ENCODE assay signal across 8 cellular contexts in the genomic region with DNA sequence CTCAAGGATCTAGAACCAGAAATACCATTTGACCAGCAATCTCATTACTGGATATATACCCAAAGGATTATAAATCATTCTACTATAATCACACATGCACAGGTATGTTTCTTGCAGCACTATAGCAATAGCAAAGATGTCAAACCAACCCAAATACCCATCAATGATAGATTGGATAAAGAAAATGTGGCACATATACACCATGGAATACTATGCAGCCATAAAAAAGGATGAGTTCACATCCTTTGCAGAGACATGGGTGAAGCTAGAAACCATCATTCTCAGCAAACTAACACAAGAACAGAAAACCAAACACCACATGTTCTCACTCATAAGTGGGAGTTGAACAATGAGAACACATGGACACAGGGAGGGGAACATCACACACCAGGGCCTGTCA. TPM values are rescaled to one million over a fixed set of nuclear protein-coding genes. Genes with fewer than 3 reads are reported as not detected.
DNase-seq lines count a peak whose midpoint lies in the region; ATAC-seq, FAIRE-seq and TF ChIP-seq lines count a peak whose summit lies in the region.
"Not testable (repeated sequence)": the region's sequence is repeated elsewhere in the genome, so short reads cannot be mapped to it uniquely, and the experiment has no call there.
"Had no signal": no experiment of that assay in that cellular context is flagged by ENCODE, and none has a peak within 500 bp of the region (broad histone marks: within the 10 kb centered on the region; RNA-seq: fewer than 3 reads in every experiment).

No MANE protein-coding gene starts in this region.

- not testable (repeated sequence) for TF ChIP-seq POLR2A in K562 (conservative IDR thresholded peaks at IDR 0.05)

- CTCF ChIA-PET in HEK293 (lab: Yijun Ruan, JAX) = interaction anchor here (0.7 to 1.1 kb wide), 3 partner anchors 22 to 559 kb away, joined by 3 read pairs; a partner anchor contains a TSS
- CTCF ChIA-PET in K562 (lab: Yijun Ruan, JAX; ENCODE audit: low intra/inter-chr PET ratio) = not testable (repeated sequence)

- H3K4me1 ChIP-seq in HEK293 (ENCODE audit: control insufficient read depth, insufficient read depth, low read length); K562 (replicated peaks in 1 of 2; ENCODE audit: control insufficient read depth in 2 of 2, insufficient read depth in 2 of 2, low read length in 2 of 2): not testable (repeated sequence)

- H3K27me3 ChIP-seq in K562 (ENCODE audit: control insufficient read depth in 2 of 2, insufficient read depth in 2 of 2, low read length in 2 of 2) = not testable (repeated sequence)

- not testable (repeated sequence) for H3K9me3 ChIP-seq in HEK293 (ENCODE audit: control insufficient read depth, insufficient read depth, low read depth, low read length); K562 (replicated peaks; ENCODE audit: control insufficient read depth, insufficient read depth, low read depth, low read length)

- in situ Hi-C loops in K562 (cut with MboI) = loop anchor here (5.0 to 25.0 kb wide), 3 partner anchors 257 to 820 kb away; no protein-coding TSS in a partner anchor

- not testable (repeated sequence) for H3K36me3 ChIP-seq in HEK293 (ENCODE audit: control insufficient read depth in 2 of 2, insufficient read depth in 1 of 2, low read length in 2 of 2); K562 (ENCODE audit: control insufficient read depth, insufficient read depth, low read length)

- H2AFZ ChIP-seq in K562 (ENCODE audit: low read depth, low read length) = not testable (repeated sequence)

- not testable (repeated sequence) for ATAC-seq in K562

- POLR2A ChIA-PET in HEK293 (lab: Yijun Ruan, JAX); K562 (lab: Yijun Ruan, JAX): not testable (repeated sequence)

- not testable (repeated sequence) for H4K20me1 ChIP-seq in K562 (replicated peaks; ENCODE audit: control insufficient read depth, insufficient read depth, low read length)

- H3K79me2 ChIP-seq in K562 (ENCODE audit: control insufficient read depth, insufficient read depth, low read length) = not testable (repeated sequence)

- intact Hi-C loops in K562 (cut with micrococcal nuclease) = loop anchor here (5.0 kb wide), 3 partner anchors 75 to 405 kb away; no protein-coding TSS in a partner anchor

- not testable (repeated sequence) for DNase-seq in K562 (ENCODE audit: extremely low read depth in 1 of 4, low spot score in 3 of 4)

- TF ChIP-seq CTCF in HEK293 (tag by site-specific recombination; IDR thresholded peaks at IDR 0.05); K562 (IDR thresholded peaks at IDR 0.05 in 2 of 3, conservative IDR thresholded peaks at IDR 0.05 in 1 of 3; ENCODE audit: insufficient read depth in 2 of 3, low read depth in 1 of 3, low read length in 3 of 3): not testable (repeated sequence)

- not testable (repeated sequence) for H3K4me3 ChIP-seq in HEK293 (ENCODE audit: low read depth, low read length); K562

- TF ChIP-seq RAD21 in K562 (CRISPR knock-in tag; conservative IDR thresholded peaks at IDR 0.05 in 1 of 2, IDR thresholded peaks at IDR 0.05 in 1 of 2) = not testable (repeated sequence)

- H3K9me1 ChIP-seq in K562 (ENCODE audit: control insufficient read depth, insufficient read depth, low read length) = not testable (repeated sequence)

- H3K9ac ChIP-seq in K562 (ENCODE audit: insufficient read depth in 1 of 2, low read depth in 2 of 2, low read length in 2 of 2) = not testable (repeated sequence)

- TF ChIP-seq EP300 in K562 (IDR thresholded peaks at IDR 0.05; ENCODE audit: low read length) = not testable (repeated sequence)

- not testable (repeated sequence) for FAIRE-seq in K562 (lab: Jason Lieb, UNC)

- not testable (repeated sequence) for H3K4me2 ChIP-seq in K562 (ENCODE audit: insufficient read depth, low read length)

- BruUV-seq in K562 (replicated peaks; lab: Mats Ljungman, UMichigan) = not testable (repeated sequence)

- H3K27ac ChIP-seq in HEK293 (ENCODE audit: extremely low read depth, low read depth, low read length); K562 (ENCODE audit: extremely low read depth, low read depth, low read length): not testable (repeated sequence)

TF ChIP-seq in HEK293, 187 proteins besides CTCF, POLR2A, EP300 and RAD21:
- peak; percentile 75 for TF ChIP-seq ZNF146 (tag by site-specific recombination; IDR thresholded peaks at IDR 0.05)

TF ChIP-seq in K562, 482 proteins besides CTCF, POLR2A, EP300 and RAD21:
- TF ChIP-seq MAZ (CRISPR knock-in tag; conservative IDR thresholded peaks at IDR 0.05 in 1 of 2, IDR thresholded peaks at IDR 0.05 in 1 of 2) (0 out of 4 replicates have a peak, but pooled peaks of 1 of the 2 experiments have one; percentile 17), KDM1A (IDR thresholded peaks at IDR 0.05) (peak; percentile 54 to 55; a peak in 3 of 4 replicates), BCOR (IDR thresholded peaks at IDR 0.05) (peak; percentile 86), SMARCA5 (IDR thresholded peaks at IDR 0.05) (0 out of 2 replicates have a peak, but pooled peaks have one; percentile 50), RBM25 (IDR thresholded peaks at IDR 0.05; ENCODE audit: low read depth, low read length, severe bottlenecking) (peak; percentile 63), ZNF146 (CRISPR knock-in tag; IDR thresholded peaks at IDR 0.05; ENCODE audit: unreplicated experiment) (peak; percentile 92)
- TF ChIP-seq, protein P1, sequence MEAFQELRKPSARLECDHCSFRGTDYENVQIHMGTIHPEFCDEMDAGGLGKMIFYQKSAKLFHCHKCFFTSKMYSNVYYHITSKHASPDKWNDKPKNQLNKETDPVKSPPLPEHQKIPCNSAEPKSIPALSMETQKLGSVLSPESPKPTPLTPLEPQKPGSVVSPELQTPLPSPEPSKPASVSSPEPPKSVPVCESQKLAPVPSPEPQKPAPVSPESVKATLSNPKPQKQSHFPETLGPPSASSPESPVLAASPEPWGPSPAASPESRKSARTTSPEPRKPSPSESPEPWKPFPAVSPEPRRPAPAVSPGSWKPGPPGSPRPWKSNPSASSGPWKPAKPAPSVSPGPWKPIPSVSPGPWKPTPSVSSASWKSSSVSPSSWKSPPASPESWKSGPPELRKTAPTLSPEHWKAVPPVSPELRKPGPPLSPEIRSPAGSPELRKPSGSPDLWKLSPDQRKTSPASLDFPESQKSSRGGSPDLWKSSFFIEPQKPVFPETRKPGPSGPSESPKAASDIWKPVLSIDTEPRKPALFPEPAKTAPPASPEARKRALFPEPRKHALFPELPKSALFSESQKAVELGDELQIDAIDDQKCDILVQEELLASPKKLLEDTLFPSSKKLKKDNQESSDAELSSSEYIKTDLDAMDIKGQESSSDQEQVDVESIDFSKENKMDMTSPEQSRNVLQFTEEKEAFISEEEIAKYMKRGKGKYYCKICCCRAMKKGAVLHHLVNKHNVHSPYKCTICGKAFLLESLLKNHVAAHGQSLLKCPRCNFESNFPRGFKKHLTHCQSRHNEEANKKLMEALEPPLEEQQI (IDR thresholded peaks at IDR 0.05) = peak; percentile 53; the same call in 1 of the 2 replicates

RNA-seq across cellular contexts. Expression of a gene that starts 25.7 kb away (rescaled TPM):
- total RNA-seq in K562 (2011; cell fraction: chromatin; rRNA removed; ENCODE audit: low replicate concordance) = 20.6 and 60.4 TPM in 2 replicates
- 15.3 and 17.2 TPM in 2 replicates for total RNA-seq in K562 (2011; cell fraction: nucleolus; rRNA removed)
- 39.8 and 80.6 TPM in 2 replicates for total RNA-seq in K562 (2011; cell fraction: nucleoplasm; rRNA removed)
- total RNA-seq in K562 (2014; rRNA removed) (26.7 and 38.1 TPM in 2 replicates), K562 (2014; rRNA removed; fragmentation: Illumina TruSeq; extraction: Trizol) (32.5 and 35.7 TPM in 2 replicates), K562 (2015; rRNA removed; fragmentation: Illumina TruSeq; extraction: Trizol) (24.0 and 26.6 TPM in 2 replicates), K562 (2021) (24.6 and 27.7 TPM in 2 replicates)
- polyA plus RNA-seq in K562 (2011; rRNA removed) (26.3 and 39.0 TPM in 2 replicates), K562 (2014; fragmentation: Illumina TruSeq; extraction: Trizol) (19.1 and 19.7 TPM in 2 replicates), K562 (2014; fragmentation: Nextera tagmentation; extraction: Ambion mirVana) (10 to 100 TPM; 10.0 to 13.7 TPM), K562 (2014; rRNA removed) (26.0 and 29.8 TPM in 2 replicates)
- polyA plus RNA-seq in K562 (2011; cell fraction: cytosol; rRNA removed) = 6.3 and 12.8 TPM in 2 replicates
- polyA plus RNA-seq in K562 (2011; cell fraction: nucleus; rRNA removed) = 24.4 and 28.3 TPM in 2 replicates
- polyA plus RNA-seq in K562 (2012) = 19.8 and 20.1 TPM in 2 replicates
- polyA minus RNA-seq in K562 (2011; rRNA and poly(A)+ RNA removed) = 26.0 and 28.5 TPM in 2 replicates
- 8.8 and 9.2 TPM in 2 replicates for polyA minus RNA-seq in K562 (2011; cell fraction: cytosol; rRNA and poly(A)+ RNA removed)
- 47.9 and 57.3 TPM in 2 replicates for polyA minus RNA-seq in K562 (2011; cell fraction: nucleus; rRNA and poly(A)+ RNA removed)

RNA-seq across cellular contexts. Expression of a gene that starts 33.2 kb away (rescaled TPM):
- total RNA-seq in K562 (2011; cell fraction: chromatin; rRNA removed; ENCODE audit: low replicate concordance) = 18.7 and 19.8 TPM in 2 replicates
- total RNA-seq in K562 (2011; cell fraction: nucleolus; rRNA removed) = 17.1 and 21.3 TPM in 2 replicates
- total RNA-seq in K562 (2011; cell fraction: nucleoplasm; rRNA removed) = 15.0 and 18.9 TPM in 2 replicates
- 8.1 and 10.8 TPM in 2 replicates for total RNA-seq in K562 (2014; rRNA removed)
- 4.8 and 5.6 TPM in 2 replicates for total RNA-seq in K562 (2014; rRNA removed; fragmentation: Illumina TruSeq; extraction: Trizol)
- total RNA-seq in K562 (2015; rRNA removed; fragmentation: Illumina TruSeq; extraction: Trizol) = 3.1 and 4.1 TPM in 2 replicates
- total RNA-seq in K562 (2021) = 8.5 and 12.5 TPM in 2 replicates
- polyA plus RNA-seq in K562 (2011; rRNA removed) = 1.2 and 3.5 TPM in 2 replicates
- 1.0 and 2.1 TPM in 2 replicates for polyA plus RNA-seq in K562 (2011; cell fraction: cytosol; rRNA removed)
- 6.5 and 27.0 TPM in 2 replicates for polyA plus RNA-seq in K562 (2011; cell fraction: nucleus; rRNA removed)
- 6.9 and 14.0 TPM in 2 replicates for polyA plus RNA-seq in K562 (2012)
- 3.5 and 4.7 TPM in 2 replicates for polyA plus RNA-seq in K562 (2014; fragmentation: Illumina TruSeq; extraction: Trizol)
- 1 to 10 TPM; 2.3 to 2.5 TPM for polyA plus RNA-seq in K562 (2014; fragmentation: Nextera tagmentation; extraction: Ambion mirVana)
- 9.4 and 10.9 TPM in 2 replicates for polyA plus RNA-seq in K562 (2014; rRNA removed)
- polyA minus RNA-seq in K562 (2011; rRNA and poly(A)+ RNA removed) = 1.7 and 5.4 TPM in 2 replicates
- polyA minus RNA-seq in K562 (2011; cell fraction: cytosol; rRNA and poly(A)+ RNA removed) = 5.2 and 5.6 TPM in 2 replicates
- polyA minus RNA-seq in K562 (2011; cell fraction: nucleus; rRNA and poly(A)+ RNA removed) = 8.7 and 20.3 TPM in 2 replicates
- total RNA-seq: A172, A673, B cell had no signal
- polyA plus RNA-seq: CD4-positive, alpha-beta memory T cell; CD4-positive, CD25-positive, alpha-beta regulatory T cell; CD8-positive, alpha-beta memory T cell had no signal
